Comparison of ENCODE assay signal across 21 cellular contexts in genomic region chr6:18147616-18148015, GRCh38. TPM values are rescaled to one million over a fixed set of nuclear protein-coding genes. Genes with fewer than 3 reads are reported as not detected.
A peak's percentile ranks its signal among the peaks of the same experiment; 100 is the strongest.
DNase-seq lines count a peak whose midpoint lies in the region; TF ChIP-seq lines count a peak whose summit lies in the region.
"Had no signal": no experiment of that assay in that cellular context is flagged by ENCODE, and none has a peak within 500 bp of the region (broad histone marks: within the 10 kb centered on the region; RNA-seq: fewer than 3 reads in every experiment).

No MANE protein-coding gene starts in this region.

- no peak for TF ChIP-seq POLR2A in stomach (IDR thresholded peaks at IDR 0.05)

- peaks cover 11% of the 10 kb centered on the region for H3K36me3 ChIP-seq in adipocyte (ENCODE audit: control insufficient read depth, insufficient read depth, low read length, severe bottlenecking)
- peaks cover 0 to 58% (median 53%) of the 10 kb centered on the region in 4 donors for H3K36me3 ChIP-seq in stomach

- intact Hi-C loops in Calu3 (cut with micrococcal nuclease; ENCODE audit: unreplicated experiment) (no loop called here), stomach (cut with DNase I; ENCODE audit: low total_unique reads) (no loop called here)

- H3K4me3 ChIP-seq in adipocyte (ENCODE audit: low read length): peak overlapping the region; percentile 12
- no peak overlapping the region for H3K4me3 ChIP-seq in stomach
- H3K4me3 ChIP-seq: BLaER1 treated with 17β-estradiol and CSF1 and Interleukin-3, amounts not matched to agents 10 nM and 100 nM; body of pancreas had no signal

- H3K4me1 Mint-ChIP-seq in Calu3 (ENCODE audit: low read depth, unreplicated experiment) (peaks cover under 1% of the 10 kb centered on the region), nephron progenitor cell (peaks cover 4% of the 10 kb centered on the region)

- H3K4me1 ChIP-seq in adipocyte (ENCODE audit: control insufficient read depth, insufficient read depth, low read length) (peaks cover 20% of the 10 kb centered on the region), stomach (peaks cover 0 to 2% (median 0%) of the 10 kb centered on the region in 4 donors)

- H3K27ac Mint-ChIP-seq in Calu3 (ENCODE audit: unreplicated experiment): peak overlapping the region; percentile 52
- no peak overlapping the region for H3K27ac Mint-ChIP-seq in nephron progenitor cell
- H3K27ac Mint-ChIP-seq: activated CD4-positive, alpha-beta T cell treated with anti-CD3 and anti-CD28 coated beads for 36 hours; T-helper 1 cell treated with Interleukin-12 subunit alpha and Interleukin-12 subunit beta and Interleukin-4 antibody, amounts not matched to agents 30 μg/mL and 1 μg/mL, for 36 hours had no signal

- H3K27me3 Mint-ChIP-seq in Calu3 (ENCODE audit: unreplicated experiment) (no peaks in the 10 kb centered on the region), nephron progenitor cell (ENCODE audit: low read depth, poor library complexity) (no peaks in the 10 kb centered on the region)
- H3K27me3 Mint-ChIP-seq: activated CD4-positive, alpha-beta T cell treated with anti-CD3 and anti-CD28 coated beads for 36 hours had no signal

- 91 to 99% (median 95%) methylated on average over 2 of the region's 2 CpGs for WGBS in stomach, 5 donors

- TF ChIP-seq EP300 in stomach (IDR thresholded peaks at IDR 0.05): no peak

- DNase-seq in Calu3: no peak
- DNase-seq in adipocyte (ENCODE audit: low read depth): no peak
- DNase-seq in kidney glomerular epithelial cell (lab: John Stamatoyannopoulos, UW): peak; percentile 51
- DNase-seq in renal cortical epithelial cell (ENCODE audit: low read depth): peak; percentile 78
- no peak for DNase-seq in nephron progenitor cell
- no peak for DNase-seq in HUDEP-2 (lab: John Stamatoyannopoulos, UW; ENCODE audit: unreplicated experiment in 76 of 76)
- DNase-seq in stimulated activated CD8-positive, alpha-beta memory T cell treated with anti-CD3 and anti-CD28 coated beads, Interleukin-4, amount 100 ng/mL, for 48 hours: no peak
- no peak for DNase-seq in stomach
- DNase-seq: activated T-cell treated with anti-CD3 and anti-CD28 coated beads, Interleukin-2, amount 50 U/mL, for 1 hour; body of pancreas; COR-L47; DND-41; NCI-H1105 treated with DMSO at 0.1 percent for 48 hours; NCI-H2029 treated with DMSO at 0.1 percent for 48 hours; NCI-H2227 treated with DMSO at 0.1 percent for 48 hours; occipital lobe; stimulated activated CD4-positive, alpha-beta T cell treated with anti-CD3 and anti-CD28 coated beads, Interleukin-2, amount 100 ng/mL, for 24 hours had no signal

- H3K9me3 Mint-ChIP-seq in Calu3 (ENCODE audit: low read depth, unreplicated experiment) (no peaks in the 10 kb centered on the region), nephron progenitor cell (no peaks in the 10 kb centered on the region)
- H3K9me3 Mint-ChIP-seq: T-helper 1 cell treated with Interleukin-12 subunit alpha and Interleukin-12 subunit beta and Interleukin-4 antibody, amounts not matched to agents 30 μg/mL and 1 μg/mL, for 36 hours had no signal

- H3K27ac ChIP-seq in stomach: no peak overlapping the region
- H3K27ac ChIP-seq: BLaER1 treated with 17β-estradiol and CSF1 and Interleukin-3, amounts not matched to agents 10 nM and 100 nM; RWPE1 had no signal

- H3K4me3 Mint-ChIP-seq in Calu3 (ENCODE audit: low read depth, unreplicated experiment): no peak overlapping the region
- H3K4me3 Mint-ChIP-seq in nephron progenitor cell: no peak overlapping the region
- H3K4me3 Mint-ChIP-seq: activated CD4-positive, alpha-beta T cell treated with anti-CD3 and anti-CD28 coated beads for 36 hours; T-helper 1 cell treated with Interleukin-12 subunit alpha and Interleukin-12 subunit beta and Interleukin-4 antibody, amounts not matched to agents 30 μg/mL and 1 μg/mL, for 36 hours had no signal

- CTCF ChIA-PET in Calu3 (lab: Charles Lee): no interaction called here

- no peaks in the 10 kb centered on the region for H3K36me3 Mint-ChIP-seq in Calu3 (ENCODE audit: insufficient read depth, unreplicated experiment)
- H3K36me3 Mint-ChIP-seq in nephron progenitor cell (ENCODE audit: low read depth): peaks cover 13% of the 10 kb centered on the region

- BruUV-seq in Calu3 (replicated peaks; lab: Mats Ljungman, UMichigan): no TSS peak

- H3K27me3 ChIP-seq in adipocyte (replicated peaks; ENCODE audit: control insufficient read depth, insufficient read depth, low read length): no peaks in the 10 kb centered on the region
- no peaks in the 10 kb centered on the region for H3K27me3 ChIP-seq in stomach
- H3K27me3 ChIP-seq: BLaER1 treated with 17β-estradiol and CSF1 and Interleukin-3, amounts not matched to agents 10 nM and 100 nM; body of pancreas had no signal

- TF ChIP-seq CTCF in Calu3 (IDR thresholded peaks at IDR 0.05; ENCODE audit: unreplicated experiment) (no peak), nephron progenitor cell (IDR thresholded peaks at IDR 0.05) (no peak), stomach (IDR thresholded peaks at IDR 0.05) (no peak)

- H3K9ac ChIP-seq in adipocyte (ENCODE audit: low read length): no peak overlapping the region
- H3K9ac ChIP-seq: BLaER1 treated with 17β-estradiol and CSF1 and Interleukin-3, amounts not matched to agents 10 nM and 100 nM had no signal

- H3K9me3 ChIP-seq in adipocyte (ENCODE audit: control insufficient read depth, low read length) (no peaks in the 10 kb centered on the region), stomach (no peaks in the 10 kb centered on the region)
- H3K9me3 ChIP-seq: BLaER1 treated with 17β-estradiol and CSF1 and Interleukin-3, amounts not matched to agents 10 nM and 100 nM; body of pancreas had no signal

RNA-seq across cellular contexts. Expression of gene TPMT, which starts 7.3 kb away (rescaled TPM):
- total RNA-seq in Calu3 (2022) (7.6 and 9.4 TPM in 2 replicates), renal cortical epithelial cell (21.5 and 28.1 TPM in 2 replicates), stomach (10 to 100 TPM in 2 of 5 donors, 1 to 10 TPM in 2, under 1 TPM in 1; 0.89 to 14.0 (median 9.3) TPM)
- 10 to 100 TPM; 11.0 to 24.3 (median 14.7) TPM for polyA plus RNA-seq in stomach

RNA-seq across cellular contexts. Expression of gene KDM1B, which starts 7.6 kb away (rescaled TPM):
- 11.3 and 13.5 TPM in 2 replicates for total RNA-seq in Calu3 (2022)
- 32.1 and 38.8 TPM in 2 replicates for total RNA-seq in renal cortical epithelial cell
- total RNA-seq in stomach: 10 to 100 TPM in 1 of 5 donors, 1 to 10 TPM in 4; 2.6 to 12.9 (median 3.6) TPM
- 10 to 100 TPM in 1 of 3 donors, 1 to 10 TPM in 2; 2.5 to 10.4 (median 4.5) TPM for polyA plus RNA-seq in stomach

RNA-seq across cellular contexts. Expression of gene NHLRC1, which starts 25.1 kb away (rescaled TPM):
- total RNA-seq in Calu3 (2022) (0.92 and 1.1 TPM in 2 replicates), renal cortical epithelial cell (1.7 and 3.3 TPM in 2 replicates), stomach (1 to 10 TPM in 2 of 5 donors, not detected in 3; 1.1 to 1.8 TPM)
- polyA plus RNA-seq in stomach: 1 to 10 TPM in 1 of 3 donors, under 1 TPM in 2; 0.50 to 1.4 (median 0.76) TPM

Comparison
In these comparisons a context has a peak if more than half of its experiments do, and no peak if none do; other contexts are left out.
1. DNase-seq: peak in kidney glomerular epithelial cell (single experiment) and renal cortical epithelial cell (single experiment); none in Calu3 (single experiment), adipocyte (single experiment), nephron progenitor cell (single experiment), HUDEP-2 (0 of 76), stimulated activated CD8-positive, alpha-beta memory T cell treated with anti-CD3 and anti-CD28 coated beads, Interleukin-4, amount 100 ng/mL, for 48 hours (single experiment) and stomach (single experiment).